7 cellular contexts compared by ENCODE assay signal in genomic region chr6:71420693-71421328, GRCh38.
A peak's percentile ranks its signal among the peaks of the same experiment; 100 is the strongest.
DNase-seq lines count a peak whose midpoint lies in the region; ATAC-seq, FAIRE-seq and TF ChIP-seq lines count a peak whose summit lies in the region.

No MANE protein-coding gene starts in this region.

- H3K9me3 Mint-ChIP-seq in activated naive CD4-positive, alpha-beta T cell treated with anti-CD3 and anti-CD28 coated beads, Interleukin-2, amount 50 U/mL, for 72 hours, result no peaks in the 10 kb centered on the region
- H3K9me3 Mint-ChIP-seq in natural killer cell, result no peaks in the 10 kb centered on the region

- peak; percentile 29 to 96 for ATAC-seq in activated naive CD4-positive, alpha-beta T cell treated with anti-CD3 and anti-CD28 coated beads, Interleukin-2, amount 50 U/mL, for 72 hours
- ATAC-seq in natural killer cell, result peak in 2 of 3 donors; percentile 24 to 53

- no peaks in the 10 kb centered on the region for H3K36me3 ChIP-seq in GM06990 (ENCODE audit: control insufficient read depth, insufficient read depth, low read length)

- H3K4me1 Mint-ChIP-seq in natural killer cell, result no peaks in the 10 kb centered on the region

- no peak for TF ChIP-seq CTCF in GM06990 (IDR thresholded peaks at IDR 0.05; ENCODE audit: insufficient read depth, low read length, poor library complexity, severe bottlenecking)
- TF ChIP-seq CTCF in natural killer cell (IDR thresholded peaks at IDR 0.05), result no peak

- no peak overlapping the region for H3K27ac Mint-ChIP-seq in activated naive CD4-positive, alpha-beta T cell treated with anti-CD3 and anti-CD28 coated beads, Interleukin-2, amount 50 U/mL, for 72 hours
- H3K27ac Mint-ChIP-seq in natural killer cell, result no peak overlapping the region

- TF ChIP-seq POLR2A in H54 (IDR thresholded peaks at IDR 0.05; ENCODE audit: low read depth, low read length), result peak; percentile 97

- peaks cover 1% of the 10 kb centered on the region; the same call in 1 of the 2 replicates for H3K27me3 ChIP-seq in GM06990 (replicated peaks; ENCODE audit: control insufficient read depth, insufficient read depth, low read length)

- H3K4me3 ChIP-seq in GM06990 (replicated peaks; ENCODE audit: low read depth, low read length), result peak overlapping the region; percentile 63

- H3K36me3 Mint-ChIP-seq in activated naive CD4-positive, alpha-beta T cell treated with anti-CD3 and anti-CD28 coated beads, Interleukin-2, amount 50 U/mL, for 72 hours, result peaks cover 6 to 12% of the 10 kb centered on the region in 2 donors
- H3K36me3 Mint-ChIP-seq in natural killer cell, result no peaks in the 10 kb centered on the region

- FAIRE-seq in H54 (lab: Jason Lieb, UNC) (peak; percentile 98), frontal cortex (lab: Jason Lieb, UNC) (peak; percentile 78), GM19239 (lab: Jason Lieb, UNC) (no peak)

- intact Hi-C loops in natural killer cell (cut with micrococcal nuclease), result no loop called here

- H3K27me3 Mint-ChIP-seq in natural killer cell (ENCODE audit: low read depth in 2 of 2), result peaks cover 27 to 45% of the 10 kb centered on the region in 2 donors

- H3K4me3 Mint-ChIP-seq in natural killer cell, result peak overlapping the region; percentile 25

- DNase-seq in GM06990 (ENCODE audit: extremely low read depth, insufficient read length) (peak; percentile 50), H54 (ENCODE audit: insufficient read length, low spot score) (peak; percentile 75), NCI-H1694 (lab: John Stamatoyannopoulos, UW) (peak; percentile 28), frontal cortex (ENCODE audit: low spot score in 2 of 2) (peak; percentile 84 to 86), natural killer cell (no peak), GM19239 (ENCODE audit: insufficient read length, low spot score) (no peak)
- peak in 1 of 2 donors; percentile 35 for DNase-seq in activated naive CD4-positive, alpha-beta T cell treated with anti-CD3 and anti-CD28 coated beads, Interleukin-2, amount 50 U/mL, for 72 hours (ENCODE audit: low spot score in 2 of 2)

Comparison
In these comparisons a context has a peak if more than half of its experiments do, and no peak if none do; other contexts are left out.
1. DNase-seq: peak in GM06990 (single experiment), H54 (single experiment), NCI-H1694 (single experiment) and frontal cortex (2 of 2); none in natural killer cell (single experiment) and GM19239 (single experiment).